Comparison of ENCODE assay signal across 20 cellular contexts in the genomic region with DNA sequence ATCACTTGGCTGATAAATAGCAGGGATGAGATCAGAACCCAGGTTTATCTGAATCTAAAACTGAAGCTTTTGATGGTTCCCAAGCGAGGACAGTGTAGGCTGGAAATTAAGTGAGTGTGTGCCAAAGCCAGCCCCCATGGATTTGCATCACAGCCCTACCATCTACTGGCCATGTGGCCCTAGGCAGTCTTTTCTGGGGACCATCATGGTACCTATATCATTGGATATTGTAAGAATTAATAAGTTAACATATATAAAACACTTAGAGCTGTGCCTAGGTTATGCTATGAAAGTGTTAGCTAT. TPM values are rescaled to one million over a fixed set of nuclear protein-coding genes. Genes with fewer than 3 reads are reported as not detected.
DNase-seq lines count a peak whose midpoint lies in the region; ATAC-seq and TF ChIP-seq lines count a peak whose summit lies in the region.
"Had no signal": no experiment of that assay in that cellular context is flagged by ENCODE, and none has a peak within 500 bp of the region (broad histone marks: within the 10 kb centered on the region; RNA-seq: fewer than 3 reads in every experiment).

No MANE protein-coding gene starts in this region.

- H3K27me3 ChIP-seq in BLaER1 treated with 17β-estradiol and CSF1 and Interleukin-3, amounts not matched to agents 10 nM and 100 nM: no peaks in the 10 kb centered on the region
- no peaks in the 10 kb centered on the region for H3K27me3 ChIP-seq in Loucy (ENCODE audit: insufficient read depth, low read length, poor library complexity, severe bottlenecking)
- H3K27me3 ChIP-seq in aorta (ENCODE audit: control insufficient read depth in 1 of 2, insufficient read depth in 2 of 2, low read length in 1 of 2): no peaks in the 10 kb centered on the region
- H3K27me3 ChIP-seq: BLaER1, sigmoid colon had no signal

- no peak for TF ChIP-seq CTCF in Loucy (conservative IDR thresholded peaks at IDR 0.05; ENCODE audit: low read length)

- peak overlapping the region; percentile 21; the same call in 1 of the 2 replicates for H2AFZ ChIP-seq in Loucy (ENCODE audit: low read length)

- intact Hi-C loops in aorta (cut with DNase I): no loop called here

- no peaks in the 10 kb centered on the region for H3F3A ChIP-seq in Loucy (ENCODE audit: low read depth)

- H3K36me3 ChIP-seq in BLaER1 treated with 17β-estradiol and CSF1 and Interleukin-3, amounts not matched to agents 10 nM and 100 nM: no peaks in the 10 kb centered on the region
- H3K36me3 ChIP-seq in Loucy (ENCODE audit: insufficient read depth, low read length) (no peaks in the 10 kb centered on the region), aorta (ENCODE audit: control insufficient read depth in 1 of 2, insufficient read depth in 2 of 2, low read length in 1 of 2) (no peaks in the 10 kb centered on the region)
- H3K36me3 ChIP-seq: BLaER1, sigmoid colon had no signal

- no peaks in the 10 kb centered on the region for H3K79me2 ChIP-seq in Loucy (ENCODE audit: insufficient read depth, low read length)

- ATAC-seq in GM18909 (IDR thresholded peaks at IDR 0.05; ENCODE audit: poor library complexity, unreplicated experiment) (peak; percentile 9), HG02678 (IDR thresholded peaks at IDR 0.05; ENCODE audit: unreplicated experiment) (peak; percentile 19), aorta (ENCODE audit: low FRiP score) (no peak)
- ATAC-seq: activated T-helper 17 cell treated with anti-CD3 and anti-CD28 coated beads, Interleukin-2, amount 50 U/mL, for 72 hours; T-cell had no signal

- no peak for DNase-seq in ecto neural progenitor cell (ENCODE audit: low spot score)
- DNase-seq in hepatic stellate cell (ENCODE audit: low spot score): no peak
- no peak for DNase-seq in NCI-H1436 (lab: John Stamatoyannopoulos, UW)
- no peak for DNase-seq in aorta
- DNase-seq: activated CD4-positive, alpha-beta T cell treated with anti-CD3 and anti-CD28 coated beads for 48 hours; activated naive CD8-positive, alpha-beta T cell treated with anti-CD3 and anti-CD28 coated beads for 36 hours; EL; endodermal cell; left colon; natural killer cell; NCI-H2107; NCI-H526; sigmoid colon; T-cell had no signal

- H3K9ac ChIP-seq in BLaER1 treated with 17β-estradiol and CSF1 and Interleukin-3, amounts not matched to agents 10 nM and 100 nM: peak overlapping the region in 4 of 11 experiments; percentile 48 to 64 (median 58); a peak in 6 of 22 replicates
- H3K9ac ChIP-seq in Loucy (ENCODE audit: low read depth, low read length, poor library complexity, severe bottlenecking): no peak overlapping the region
- H3K9ac ChIP-seq: BLaER1 had no signal

- H3K4me3 ChIP-seq in BLaER1 treated with 17β-estradiol and CSF1 and Interleukin-3, amounts not matched to agents 10 nM and 100 nM: no peak overlapping the region
- H3K4me3 ChIP-seq in Loucy (ENCODE audit: low read length, poor library complexity, severe bottlenecking) (no peak overlapping the region), aorta (ENCODE audit: low read length in 2 of 2) (no peak overlapping the region)
- H3K4me3 ChIP-seq: BLaER1, sigmoid colon had no signal

- 76 to 79% methylated on average over 1 of the region's 1 CpG for WGBS in aorta, 2 donors

- H3K4me2 ChIP-seq in BLaER1 treated with 17β-estradiol and CSF1 and Interleukin-3, amounts not matched to agents 10 nM and 100 nM: peak overlapping the region in 5 of 11 experiments; percentile 27 to 91 (median 67); a peak in 10 of 22 replicates
- H3K4me2 ChIP-seq in Loucy (ENCODE audit: low read depth, low read length, poor library complexity, severe bottlenecking): no peak overlapping the region
- H3K4me2 ChIP-seq: BLaER1 had no signal

- H3K4me1 ChIP-seq in BLaER1 treated with 17β-estradiol and CSF1 and Interleukin-3, amounts not matched to agents 10 nM and 100 nM: peaks cover 6 to 57% (median 14%) of the 10 kb centered on the region in 10 experiments; a peak in 19 of 20 replicates
- H3K4me1 ChIP-seq in Loucy (ENCODE audit: insufficient read depth, low read length, poor library complexity, severe bottlenecking) (peaks cover 53% of the 10 kb centered on the region), aorta (ENCODE audit: control insufficient read depth in 1 of 2, insufficient read depth in 2 of 2, low read length in 2 of 2) (peaks cover 0 to 4% of the 10 kb centered on the region in 2 donors)
- H3K4me1 ChIP-seq: sigmoid colon had no signal

- H4K20me1 ChIP-seq in BLaER1 treated with 17β-estradiol and CSF1 and Interleukin-3, amounts not matched to agents 10 nM and 100 nM: no peaks in the 10 kb centered on the region
- H4K20me1 ChIP-seq in Loucy (ENCODE audit: insufficient read depth, low read length, poor library complexity, severe bottlenecking): no peaks in the 10 kb centered on the region
- H4K20me1 ChIP-seq: BLaER1 had no signal

- H3K9me3 ChIP-seq in BLaER1 treated with 17β-estradiol and CSF1 and Interleukin-3, amounts not matched to agents 10 nM and 100 nM (replicated peaks in 1 of 11): peaks cover 0 to 8% (median 0%) of the 10 kb centered on the region in 11 experiments; a peak in 3 of 22 replicates
- H3K9me3 ChIP-seq in Loucy (ENCODE audit: insufficient read depth, low read depth, low read length) (no peaks in the 10 kb centered on the region), aorta (ENCODE audit: control insufficient read depth, low read length) (no peaks in the 10 kb centered on the region)
- H3K9me3 ChIP-seq: BLaER1, sigmoid colon had no signal

- no peaks in the 10 kb centered on the region for H3K9me2 ChIP-seq in Loucy (replicated peaks; ENCODE audit: low read depth, low read length)

- H3K27ac ChIP-seq in BLaER1 treated with 17β-estradiol and CSF1 and Interleukin-3, amounts not matched to agents 10 nM and 100 nM: peak overlapping the region in 6 of 11 experiments; percentile 9 to 81 (median 62); a peak in 10 of 22 replicates
- no peak overlapping the region for H3K27ac ChIP-seq in aorta (ENCODE audit: low read depth in 1 of 2, low read length in 2 of 2)
- H3K27ac ChIP-seq: BLaER1, sigmoid colon had no signal

RNA-seq across cellular contexts. Expression of gene SSR3, which starts 32.8 kb away (rescaled TPM):
- total RNA-seq in aorta: 100 to 1,000 TPM; 120 to 135 TPM
- 100 to 1,000 TPM in 1 of 2 donors, 10 to 100 TPM in 1; 69.3 to 105 TPM for polyA plus RNA-seq in aorta

Comparison
In these comparisons a context has a peak if more than half of its experiments do, and no peak if none do; other contexts are left out.
1. H3K27ac ChIP-seq: peak in BLaER1 treated with 17β-estradiol and CSF1 and Interleukin-3, amounts not matched to agents 10 nM and 100 nM (6 of 11); none in aorta (0 of 2).